In the genomic region with DNA sequence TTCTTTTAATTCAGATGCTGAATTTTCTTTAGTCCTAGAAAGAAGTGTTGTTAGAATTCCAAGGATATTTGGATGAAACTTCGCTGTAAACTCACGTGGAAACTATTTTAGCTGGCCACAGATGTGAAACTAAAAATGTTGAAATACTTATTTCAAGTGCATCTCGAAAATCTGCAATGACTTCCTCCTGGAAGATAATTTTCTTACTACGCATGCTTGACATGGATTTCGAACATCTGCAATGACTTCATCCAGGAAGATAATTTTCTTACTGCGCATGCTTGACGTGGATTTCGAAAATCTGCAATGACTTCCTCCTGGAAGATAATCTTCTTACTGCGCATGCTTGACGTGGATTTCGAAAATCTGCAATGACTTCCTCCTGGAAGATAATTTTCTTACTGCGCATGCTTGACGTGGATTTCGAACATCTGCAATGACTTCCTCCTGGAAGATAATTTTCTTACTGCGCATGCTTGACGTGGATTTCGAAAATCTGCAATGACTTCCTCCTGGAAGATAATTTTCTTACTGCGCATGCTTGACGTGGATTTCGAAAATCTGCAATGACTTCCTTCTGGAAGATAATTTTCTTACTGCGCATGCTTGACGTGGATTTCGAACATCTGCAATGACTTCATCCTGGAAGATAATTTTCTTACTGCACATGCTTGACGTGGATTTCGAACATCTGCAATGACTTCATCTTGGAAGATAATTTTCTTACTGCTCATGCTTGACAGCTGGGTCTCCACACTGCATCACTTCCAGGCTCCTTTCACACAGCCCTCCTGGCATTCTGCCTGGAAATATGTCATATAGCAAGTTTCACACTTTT, we compare ENCODE assay signal across 8 cellular contexts.
A peak's percentile ranks its signal among the peaks of the same experiment; 100 is the strongest.
DNase-seq lines count a peak whose midpoint lies in the region; TF ChIP-seq lines count a peak whose summit lies in the region.
"Not testable (repeated sequence)": the region's sequence is repeated elsewhere in the genome, so short reads cannot be mapped to it uniquely, and the experiment has no call there.

No MANE protein-coding gene starts in this region.

- not testable (repeated sequence) for H3K36me3 ChIP-seq in left ventricle myocardium inferior

- peak overlapping the region; percentile 83 for H3K27ac ChIP-seq in left ventricle myocardium inferior (replicated peaks)

- H3K36me3 Mint-ChIP-seq in osteocyte (ENCODE audit: unreplicated experiment) = not testable (repeated sequence)

- peaks cover 41% of the 10 kb centered on the region for H3K4me1 Mint-ChIP-seq in osteocyte (ENCODE audit: unreplicated experiment)

- H3K4me3 ChIP-seq in cardiac fibroblast (replicated peaks in 1 of 2; ENCODE audit: low read depth in 2 of 2, low read length in 2 of 2) = peak overlapping the region in 1 of 2 donors; percentile 11
- H3K4me3 ChIP-seq in fibroblast of pulmonary artery (replicated peaks; ENCODE audit: low read depth, low read length) = not testable (repeated sequence)
- H3K4me3 ChIP-seq in left ventricle myocardium inferior = peak overlapping the region; percentile 50

- H3K9me3 Mint-ChIP-seq in osteocyte (ENCODE audit: unreplicated experiment) = not testable (repeated sequence)

- intact Hi-C loops in left ventricle myocardium inferior (cut with micrococcal nuclease) = not testable (repeated sequence)

- not testable (repeated sequence) for H3K27me3 ChIP-seq in left ventricle myocardium inferior (ENCODE audit: low read depth)

- peak overlapping the region; percentile 27 for H3K27ac Mint-ChIP-seq in osteocyte (ENCODE audit: unreplicated experiment)

- H3K27me3 Mint-ChIP-seq in osteocyte (ENCODE audit: unreplicated experiment) = not testable (repeated sequence)

- not testable (repeated sequence) for H3K9me3 ChIP-seq in left ventricle myocardium inferior (replicated peaks)

- not testable (repeated sequence) for TF ChIP-seq CTCF in cardiac fibroblast (IDR thresholded peaks at IDR 0.05; ENCODE audit: low read depth, low read length); fibroblast of pulmonary artery (IDR thresholded peaks at IDR 0.05; ENCODE audit: low read length, missing control alignments); left ventricle myocardium inferior (IDR thresholded peaks at IDR 0.05; ENCODE audit: borderline replicate concordance); osteocyte (IDR thresholded peaks at IDR 0.05)

- peak; percentile 85 for DNase-seq in AG08395 (ENCODE audit: low spot score)
- DNase-seq in GM04503 (ENCODE audit: low read depth) = peak; percentile 36
- peak; percentile 17 for DNase-seq in NCI-H2227 treated with DMSO at 0.1 percent for 48 hours (lab: John Stamatoyannopoulos, UW)
- peak; percentile 75 to 92 for DNase-seq in cardiac fibroblast (ENCODE audit: low read depth in 2 of 2)
- peak; percentile 77 for DNase-seq in fibroblast of pulmonary artery (ENCODE audit: low read depth)
- DNase-seq in left ventricle myocardium inferior; osteocyte (ENCODE audit: extremely low spot score, unreplicated experiment): not testable (repeated sequence)
- DNase-seq in stromal cell of bone marrow (ENCODE audit: low read depth) = peak; percentile 54

- peaks cover 16% of the 10 kb centered on the region for H3K4me1 ChIP-seq in left ventricle myocardium inferior

- not testable (repeated sequence) for H3K4me3 Mint-ChIP-seq in osteocyte (ENCODE audit: unreplicated experiment)
